ENCODE assay signal across 8 cellular contexts in the genomic region with DNA sequence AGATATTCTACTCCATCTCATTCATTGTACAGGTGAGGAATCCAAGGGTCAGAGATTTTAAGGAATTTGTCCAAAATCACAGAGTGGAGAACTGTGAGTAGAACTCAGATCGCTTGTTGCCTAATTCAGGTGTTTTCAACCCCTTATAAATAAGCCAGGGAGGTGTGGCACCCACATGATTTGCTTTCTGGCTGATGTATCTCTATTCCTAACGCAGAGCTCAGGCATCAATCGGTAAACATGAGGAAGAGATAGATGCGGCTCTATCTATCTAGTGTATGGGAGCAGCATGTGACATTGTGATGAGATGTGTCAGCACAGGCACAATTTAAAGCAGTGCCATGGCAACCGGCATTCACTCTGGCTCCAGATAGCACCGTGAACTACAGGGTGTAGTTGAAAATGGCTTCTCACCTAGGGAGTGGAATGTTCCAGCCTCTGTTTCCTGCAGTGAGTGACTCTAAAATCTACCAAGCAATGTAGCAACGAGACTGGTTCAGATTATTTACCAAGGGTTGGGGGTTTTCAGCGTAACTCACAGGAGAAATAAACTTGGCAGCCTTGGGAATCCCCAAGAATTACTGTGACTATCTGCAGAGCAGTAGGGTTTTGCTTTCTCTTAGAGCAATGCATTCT. TPM values are rescaled to one million over a fixed set of nuclear protein-coding genes. Genes with fewer than 3 reads are reported as not detected.
DNase-seq lines count a peak whose midpoint lies in the region; ATAC-seq, FAIRE-seq and TF ChIP-seq lines count a peak whose summit lies in the region.

No MANE protein-coding gene starts in this region.

- H2AFZ ChIP-seq in astrocyte (ENCODE audit: low read depth, low read length), result no peak overlapping the region

- H3K27me3 Mint-ChIP-seq in astrocyte (ENCODE audit: low read depth, unreplicated experiment) (no peaks in the 10 kb centered on the region), naive B cell (no peaks in the 10 kb centered on the region)

- H3K4me1 ChIP-seq in BE2C (peaks cover 9% of the 10 kb centered on the region), astrocyte (ENCODE audit: insufficient read depth, low read length) (no peaks in the 10 kb centered on the region)

- H4K20me1 ChIP-seq in astrocyte (ENCODE audit: insufficient read depth, low read length), result no peaks in the 10 kb centered on the region

- H3K27ac Mint-ChIP-seq in astrocyte (ENCODE audit: unreplicated experiment) (peak overlapping the region; percentile 88), naive B cell (peak overlapping the region in 2 of 6 donors; percentile 22 to 29)

- no peaks in the 10 kb centered on the region for H3K79me2 ChIP-seq in astrocyte (ENCODE audit: insufficient read depth, low read length)

- H3K4me3 Mint-ChIP-seq in astrocyte (ENCODE audit: unreplicated experiment) (no peak overlapping the region), naive B cell (peak overlapping the region in 4 of 8 donors; percentile 10 to 55 (median 30))

- no peaks in the 10 kb centered on the region for H3K9me3 ChIP-seq in BE2C
- no peaks in the 10 kb centered on the region for H3K9me3 ChIP-seq in astrocyte (ENCODE audit: insufficient read depth, low read depth, low read length)

- H3K36me3 Mint-ChIP-seq in astrocyte (ENCODE audit: low read depth, unreplicated experiment) (no peaks in the 10 kb centered on the region), naive B cell (no peaks in the 10 kb centered on the region)

- H3K4me3 ChIP-seq in BE2C (ENCODE audit: low read depth, low read length) (peak overlapping the region; percentile 53), astrocyte (ENCODE audit: insufficient read depth, low read depth, low read length) (no peak overlapping the region)

- H3K4me1 Mint-ChIP-seq in astrocyte (ENCODE audit: low read depth, unreplicated experiment) (peaks cover 11% of the 10 kb centered on the region), naive B cell (peaks cover 10 to 18% (median 12%) of the 10 kb centered on the region in 3 donors)

- H3K4me2 ChIP-seq in astrocyte (ENCODE audit: low read length), result peak overlapping the region; percentile 38

- DNase-seq in BE2C (no peak), RCC 7860 (ENCODE audit: low spot score) (peak; percentile 65), astrocyte (ENCODE audit: low read depth) (peak; percentile 32), naive B cell (no peak), NCI-H1105 treated with DMSO at 0.1 percent for 48 hours (lab: John Stamatoyannopoulos, UW) (no peak), GOT3 (lab: John Stamatoyannopoulos, UW) (no peak)

- FAIRE-seq in RCC 7860 (lab: Jason Lieb, UNC), result no peak
- FAIRE-seq in astrocyte (lab: Jason Lieb, UNC), result no peak

- H3K36me3 ChIP-seq in BE2C, result no peaks in the 10 kb centered on the region
- no peaks in the 10 kb centered on the region for H3K36me3 ChIP-seq in astrocyte (ENCODE audit: insufficient read depth, low read length)

- H3K27me3 ChIP-seq in BE2C, result no peaks in the 10 kb centered on the region
- no peaks in the 10 kb centered on the region for H3K27me3 ChIP-seq in astrocyte (ENCODE audit: insufficient read depth, low read length)

- no peak for TF ChIP-seq CTCF in BE2C (IDR thresholded peaks at IDR 0.05; ENCODE audit: low read depth, low read length)
- no peak for TF ChIP-seq CTCF in astrocyte (IDR thresholded peaks at IDR 0.05; ENCODE audit: insufficient read depth, low read depth, low read length)

- H3K9me3 Mint-ChIP-seq in astrocyte (ENCODE audit: unreplicated experiment), result no peaks in the 10 kb centered on the region
- no peaks in the 10 kb centered on the region for H3K9me3 Mint-ChIP-seq in naive B cell

- H3K27ac ChIP-seq in astrocyte (ENCODE audit: low read depth, low read length), result no peak overlapping the region

- H3K9ac ChIP-seq in astrocyte (ENCODE audit: low read length), result no peak overlapping the region

- peak; percentile 60 for ATAC-seq in GM18909 (IDR thresholded peaks at IDR 0.05; ENCODE audit: poor library complexity, unreplicated experiment)
- peak; percentile 56 for ATAC-seq in HG03159 (IDR thresholded peaks at IDR 0.05; ENCODE audit: unreplicated experiment)
- ATAC-seq in naive B cell (ENCODE audit: low read depth in 2 of 2), result peak; percentile 35 to 56

RNA-seq across cellular contexts. Expression of a gene that starts 53.4 kb away (rescaled TPM):
- polyA plus RNA-seq in BE2C (2012; ENCODE audit: insufficient read depth, insufficient read length, low read depth), result 149 TPM
- 219 and 235 TPM in 2 replicates for total RNA-seq in astrocyte
- polyA plus RNA-seq in naive B cell (ENCODE audit: low read depth in 6 of 6), result 100 to 1,000 TPM; 393 to 545 (median 438) TPM

Comparison
In these comparisons a context has a peak if more than half of its experiments do, and no peak if none do; other contexts are left out.
1. DNase-seq: peak in RCC 7860 (single experiment) and astrocyte (single experiment); none in BE2C (single experiment), naive B cell (single experiment), NCI-H1105 treated with DMSO at 0.1 percent for 48 hours (single experiment) and GOT3 (single experiment).
2. Peak in every context shown above with its lines, with median percentiles within 50 percentile points of each other: ATAC-seq.